Comparison of ENCODE assay signal across 15 cellular contexts in the genomic region with DNA sequence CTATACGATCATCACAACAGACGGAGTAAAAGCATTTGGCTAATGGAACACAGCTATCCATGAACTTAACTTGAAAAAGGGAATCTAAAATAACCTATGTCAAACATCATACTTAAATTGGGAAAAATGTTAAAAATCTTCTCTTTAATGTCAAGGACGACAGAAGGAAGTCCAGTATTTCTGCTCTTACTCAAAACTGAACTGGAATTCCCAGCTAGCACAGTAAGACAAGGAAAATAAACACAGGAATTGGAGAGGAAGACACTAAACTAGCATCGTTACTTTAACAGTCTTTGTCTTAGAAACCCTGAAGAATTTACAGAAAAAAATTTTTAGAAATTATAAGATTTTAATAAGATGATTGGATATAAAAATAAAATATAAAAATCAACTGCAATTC.
A peak's percentile ranks its signal among the peaks of the same experiment; 100 is the strongest.
DNase-seq lines count a peak whose midpoint lies in the region; ATAC-seq, FAIRE-seq and TF ChIP-seq lines count a peak whose summit lies in the region.
"Had no signal": no experiment of that assay in that cellular context is flagged by ENCODE, and none has a peak within 500 bp of the region (broad histone marks: within the 10 kb centered on the region; RNA-seq: fewer than 3 reads in every experiment).

No MANE protein-coding gene starts in this region.

- POLR2A ChIA-PET in activated CD4-positive, alpha-beta T cell treated with anti-CD3 and anti-CD28 coated beads, Interleukin-2, amount 10 ng/mL, durations not matched to agents 7 days and 5 days (lab: Charles Lee) = no interaction called here
- POLR2A ChIA-PET in WTC11 (lab: Charles Lee) = no interaction called here

- no peak overlapping the region for H3K27ac ChIP-seq in skeletal muscle tissue (ENCODE audit: low read depth, low read length)
- H3K27ac ChIP-seq: foreskin keratinocyte, PC-9 had no signal

- DNase-seq in activated CD4-positive, alpha-beta T cell treated with anti-CD3 and anti-CD28 coated beads, Interleukin-2, amount 10 ng/mL, durations not matched to agents 7 days and 5 days = no peak
- no peak for DNase-seq in activated CD4-positive, alpha-beta T cell treated with anti-CD3 and anti-CD28 coated beads, Interleukin-2, amount 50 U/mL, for 4 hours
- DNase-seq in WTC11 (ENCODE audit: low spot score) (no peak), frontal cortex (ENCODE audit: low spot score in 2 of 2) (no peak), NCI-H345 (lab: John Stamatoyannopoulos, UW) (no peak)
- no peak for DNase-seq in stimulated activated CD4-positive, alpha-beta T cell treated with anti-CD3 and anti-CD28 coated beads, Interleukin-4, amount 100 ng/mL, for 1 hour
- DNase-seq: foreskin keratinocyte, GDM1, NCI-H1694 treated with DMSO at 0.1 percent for 48 hours, NCI-H510A, PC-9, upper lobe of left lung had no signal

- peak; percentile 43 for FAIRE-seq in frontal cortex (lab: Jason Lieb, UNC)
- FAIRE-seq: A204.1 had no signal

- H3K9me3 ChIP-seq in skeletal muscle tissue (ENCODE audit: control insufficient read depth in 3 of 3, low read length in 3 of 3) = no peaks in the 10 kb centered on the region
- H3K9me3 ChIP-seq: upper lobe of left lung had no signal

- peaks cover 90% of the 10 kb centered on the region for H3K4me1 Mint-ChIP-seq in activated CD4-positive, alpha-beta T cell treated with anti-CD3 and anti-CD28 coated beads, Interleukin-2, amount 10 ng/mL, durations not matched to agents 7 days and 5 days
- H3K4me1 Mint-ChIP-seq in WTC11 = peaks cover 76% of the 10 kb centered on the region

- H3K36me3 ChIP-seq in skeletal muscle tissue (ENCODE audit: control insufficient read depth in 3 of 3, insufficient read depth in 3 of 3, low read length in 3 of 3) = peaks cover 0 to 4% (median 2%) of the 10 kb centered on the region in 3 donors
- H3K36me3 ChIP-seq: upper lobe of left lung had no signal

- no peak for ATAC-seq in WTC11
- ATAC-seq in GM18867 (IDR thresholded peaks at IDR 0.05; ENCODE audit: unreplicated experiment) = no peak
- ATAC-seq: foreskin keratinocyte had no signal

- no peak overlapping the region for H3K4me3 ChIP-seq in skeletal muscle tissue (ENCODE audit: low read length in 3 of 3)
- H3K4me3 ChIP-seq: PC-9, upper lobe of left lung had no signal

- H3K9me3 Mint-ChIP-seq in activated CD4-positive, alpha-beta T cell treated with anti-CD3 and anti-CD28 coated beads, Interleukin-2, amount 10 ng/mL, durations not matched to agents 7 days and 5 days = no peaks in the 10 kb centered on the region
- H3K9me3 Mint-ChIP-seq in WTC11 = no peaks in the 10 kb centered on the region

- CTCF ChIA-PET in activated CD4-positive, alpha-beta T cell treated with anti-CD3 and anti-CD28 coated beads, Interleukin-2, amount 10 ng/mL, durations not matched to agents 7 days and 5 days (lab: Charles Lee) = interaction anchor here (0.6 to 1.9 kb wide), 5 partner anchors 9 to 114 kb away, joined by 3 to 6 read pairs (median 3); no protein-coding TSS in a partner anchor
- CTCF ChIA-PET in WTC11 (lab: Charles Lee) = no interaction called here

- H3K36me3 Mint-ChIP-seq in activated CD4-positive, alpha-beta T cell treated with anti-CD3 and anti-CD28 coated beads, Interleukin-2, amount 10 ng/mL, durations not matched to agents 7 days and 5 days (ENCODE audit: low read depth) = peaks cover 26% of the 10 kb centered on the region
- H3K36me3 Mint-ChIP-seq in WTC11 = no peaks in the 10 kb centered on the region

- H3K4me3 Mint-ChIP-seq in activated CD4-positive, alpha-beta T cell treated with anti-CD3 and anti-CD28 coated beads, Interleukin-2, amount 10 ng/mL, durations not matched to agents 7 days and 5 days = peak overlapping the region; percentile 51
- H3K4me3 Mint-ChIP-seq in WTC11 = no peak overlapping the region

- H3K27me3 ChIP-seq in skeletal muscle tissue (ENCODE audit: control insufficient read depth in 3 of 3, insufficient read depth in 3 of 3, low read length in 3 of 3) = no peaks in the 10 kb centered on the region
- H3K27me3 ChIP-seq: foreskin keratinocyte, upper lobe of left lung had no signal

- peaks cover 79 to 92% (median 87%) of the 10 kb centered on the region in 3 donors for H3K4me1 ChIP-seq in skeletal muscle tissue (ENCODE audit: control insufficient read depth in 3 of 3, insufficient read depth in 3 of 3, low read length in 3 of 3)

- H3K27me3 Mint-ChIP-seq in activated CD4-positive, alpha-beta T cell treated with anti-CD3 and anti-CD28 coated beads, Interleukin-2, amount 10 ng/mL, durations not matched to agents 7 days and 5 days = no peaks in the 10 kb centered on the region
- H3K27me3 Mint-ChIP-seq in WTC11 (ENCODE audit: low read depth) = no peaks in the 10 kb centered on the region

- peak overlapping the region; percentile 43 to 47 (median 46) for H3K9ac ChIP-seq in skeletal muscle tissue (ENCODE audit: low read depth in 1 of 3, low read length in 3 of 3)

- H3K27ac Mint-ChIP-seq in activated CD4-positive, alpha-beta T cell treated with anti-CD3 and anti-CD28 coated beads, Interleukin-2, amount 10 ng/mL, durations not matched to agents 7 days and 5 days = peak overlapping the region; percentile 99
- H3K27ac Mint-ChIP-seq in WTC11 = peak overlapping the region; percentile 66; the same call in 1 of the 2 replicates

- TF ChIP-seq CTCF in WTC11 (IDR thresholded peaks at IDR 0.05) = no peak

TF ChIP-seq in WTC11, 78 proteins besides CTCF, POLR2A, EP300 and RAD21 (continues in another document):
- TF ChIP-seq, protein P1, sequence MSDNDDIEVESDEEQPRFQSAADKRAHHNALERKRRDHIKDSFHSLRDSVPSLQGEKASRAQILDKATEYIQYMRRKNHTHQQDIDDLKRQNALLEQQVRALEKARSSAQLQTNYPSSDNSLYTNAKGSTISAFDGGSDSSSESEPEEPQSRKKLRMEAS (CRISPR knock-in tag; IDR thresholded peaks at IDR 0.05) = no peak
- TF ChIP-seq FOXJ3 (CRISPR knock-in tag; IDR thresholded peaks at IDR 0.05; ENCODE audit: borderline replicate concordance) = no peak
- TF ChIP-seq ESRRA (CRISPR knock-in tag; IDR thresholded peaks at IDR 0.05; ENCODE audit: borderline replicate concordance) = no peak
- TF ChIP-seq, protein P2, sequence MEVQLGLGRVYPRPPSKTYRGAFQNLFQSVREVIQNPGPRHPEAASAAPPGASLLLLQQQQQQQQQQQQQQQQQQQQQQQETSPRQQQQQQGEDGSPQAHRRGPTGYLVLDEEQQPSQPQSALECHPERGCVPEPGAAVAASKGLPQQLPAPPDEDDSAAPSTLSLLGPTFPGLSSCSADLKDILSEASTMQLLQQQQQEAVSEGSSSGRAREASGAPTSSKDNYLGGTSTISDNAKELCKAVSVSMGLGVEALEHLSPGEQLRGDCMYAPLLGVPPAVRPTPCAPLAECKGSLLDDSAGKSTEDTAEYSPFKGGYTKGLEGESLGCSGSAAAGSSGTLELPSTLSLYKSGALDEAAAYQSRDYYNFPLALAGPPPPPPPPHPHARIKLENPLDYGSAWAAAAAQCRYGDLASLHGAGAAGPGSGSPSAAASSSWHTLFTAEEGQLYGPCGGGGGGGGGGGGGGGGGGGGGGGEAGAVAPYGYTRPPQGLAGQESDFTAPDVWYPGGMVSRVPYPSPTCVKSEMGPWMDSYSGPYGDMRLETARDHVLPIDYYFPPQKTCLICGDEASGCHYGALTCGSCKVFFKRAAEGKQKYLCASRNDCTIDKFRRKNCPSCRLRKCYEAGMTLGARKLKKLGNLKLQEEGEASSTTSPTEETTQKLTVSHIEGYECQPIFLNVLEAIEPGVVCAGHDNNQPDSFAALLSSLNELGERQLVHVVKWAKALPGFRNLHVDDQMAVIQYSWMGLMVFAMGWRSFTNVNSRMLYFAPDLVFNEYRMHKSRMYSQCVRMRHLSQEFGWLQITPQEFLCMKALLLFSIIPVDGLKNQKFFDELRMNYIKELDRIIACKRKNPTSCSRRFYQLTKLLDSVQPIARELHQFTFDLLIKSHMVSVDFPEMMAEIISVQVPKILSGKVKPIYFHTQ (CRISPR knock-in tag; IDR thresholded peaks at IDR 0.05) = no peak
- no peak for TF ChIP-seq ATF6 (CRISPR knock-in tag; IDR thresholded peaks at IDR 0.05)
